8 cellular contexts compared by ENCODE assay signal in genomic region chr6:167898673-167899311, GRCh38.
A peak's percentile ranks its signal among the peaks of the same experiment; 100 is the strongest.
DNase-seq lines count a peak whose midpoint lies in the region; ATAC-seq and TF ChIP-seq lines count a peak whose summit lies in the region.

No MANE protein-coding gene starts in this region.

- peak; percentile 69 for ATAC-seq in GM18861 (IDR thresholded peaks at IDR 0.05; ENCODE audit: unreplicated experiment)

- DNase-seq in AG09309 (ENCODE audit: low read depth) (peak; percentile 17), NCI-H1092 (lab: John Stamatoyannopoulos, UW) (peak; percentile 17), hepatic stellate cell (ENCODE audit: low spot score) (peak; percentile 7), thyroid gland (no peak), H7 (no peak)
- DNase-seq in activated T-cell treated with anti-CD3 and anti-CD28 coated beads, Interleukin-2, amount 50 U/mL, for 1 hour, result no peak

- no peak for TF ChIP-seq POLR2A in thyroid gland (IDR thresholded peaks at IDR 0.05)

- intact Hi-C loops in thyroid gland (cut with DNase I), result loop anchor here (5.0 kb wide), 1 partner anchor 411 kb away; no protein-coding TSS in a partner anchor

- H3K4me1 ChIP-seq in thyroid gland, result no peaks in the 10 kb centered on the region

- H3K9me3 ChIP-seq in thyroid gland, result no peaks in the 10 kb centered on the region

- peaks cover 0 to 9% of the 10 kb centered on the region in 2 donors for H3K36me3 ChIP-seq in thyroid gland
- H3K36me3 ChIP-seq in H7 (replicated peaks; ENCODE audit: control insufficient read depth, insufficient read depth, low read length), result peaks cover 10% of the 10 kb centered on the region

- no peaks in the 10 kb centered on the region for H3K27me3 ChIP-seq in thyroid gland
- no peaks in the 10 kb centered on the region for H3K27me3 ChIP-seq in H7 (ENCODE audit: control insufficient read depth, insufficient read depth, low read length)

- no peak overlapping the region for H3K4me3 ChIP-seq in AG09309 (ENCODE audit: control insufficient read depth, low read depth, low read length)
- no peak overlapping the region for H3K4me3 ChIP-seq in thyroid gland (replicated peaks in 1 of 3)
- no peak overlapping the region for H3K4me3 ChIP-seq in H7 (ENCODE audit: insufficient read depth, low read depth, low read length)

- H3K27ac ChIP-seq in VCaP (no peak overlapping the region), thyroid gland (no peak overlapping the region)

- peak; percentile 64 for TF ChIP-seq CTCF in AG09309 (IDR thresholded peaks at IDR 0.05; ENCODE audit: control insufficient read depth, insufficient read depth, low read depth, low read length, missing control alignments)
- peak; percentile 83 for TF ChIP-seq CTCF in VCaP (conservative IDR thresholded peaks at IDR 0.05)
- peak; percentile 41 to 85 (median 67) for TF ChIP-seq CTCF in thyroid gland (IDR thresholded peaks at IDR 0.05)

- 86 to 89% methylated on average over 3 of the region's 3 CpGs for WGBS in thyroid gland, 2 donors

Comparison
In these comparisons a context has a peak if more than half of its experiments do, and no peak if none do; other contexts are left out.
1. DNase-seq: peak in AG09309 (single experiment), NCI-H1092 (single experiment) and hepatic stellate cell (single experiment); none in thyroid gland (0 of 2), activated T-cell treated with anti-CD3 and anti-CD28 coated beads, Interleukin-2, amount 50 U/mL, for 1 hour (single experiment) and H7 (single experiment).
2. Peak in every context shown above with its lines, with median percentiles within 50 percentile points of each other: CTCF ChIP-seq.